19 cellular contexts compared by ENCODE assay signal in genomic region chr4:152316969-152317368, GRCh38.
DNase-seq lines count a peak whose midpoint lies in the region; ATAC-seq and TF ChIP-seq lines count a peak whose summit lies in the region.
"Had no signal": no experiment of that assay in that cellular context is flagged by ENCODE, and none has a peak within 500 bp of the region (broad histone marks: within the 10 kb centered on the region; RNA-seq: fewer than 3 reads in every experiment).

No MANE protein-coding gene starts in this region.

- H3K27ac Mint-ChIP-seq in chondrocyte (ENCODE audit: unreplicated experiment) = no peak overlapping the region
- H3K27ac Mint-ChIP-seq: effector memory CD8-positive, alpha-beta T cell; natural killer cell; T-helper 17 cell had no signal

- no peak overlapping the region for H3K18ac ChIP-seq in IMR-90 (ENCODE audit: low read depth, low read length)

- H3K4ac ChIP-seq in IMR-90 (ENCODE audit: low read depth, low read length) = no peak overlapping the region

- H4K91ac ChIP-seq in IMR-90 (ENCODE audit: insufficient read depth, low read depth, low read length) = no peak overlapping the region

- CTCF ChIA-PET in IMR-90 (lab: Yijun Ruan, JAX) = no interaction called here

- no peak overlapping the region for H3K56ac ChIP-seq in IMR-90 (ENCODE audit: extremely low read depth, insufficient read depth, low read length)

- H3K4me1 Mint-ChIP-seq in chondrocyte (ENCODE audit: low read depth) = peaks cover 11% of the 10 kb centered on the region
- H3K4me1 Mint-ChIP-seq: natural killer cell had no signal

- peak; percentile 29; the same call in 1 of the 2 replicates for ATAC-seq in IMR-90 (ENCODE audit: low read depth)
- ATAC-seq in GM21367 (IDR thresholded peaks at IDR 0.05; ENCODE audit: unreplicated experiment) = no peak
- ATAC-seq in HG02970 (IDR thresholded peaks at IDR 0.05; ENCODE audit: low FRiP score, unreplicated experiment) = no peak
- ATAC-seq: effector memory CD8-positive, alpha-beta T cell; natural killer cell; T-helper 17 cell had no signal

- H3K36me3 Mint-ChIP-seq in chondrocyte (ENCODE audit: low read depth) = peaks cover 5% of the 10 kb centered on the region

- H3K9me1 ChIP-seq in IMR-90 (ENCODE audit: insufficient read depth, low read length) = no peaks in the 10 kb centered on the region

- no peak overlapping the region for H2AK9ac ChIP-seq in IMR-90 (replicated peaks; ENCODE audit: low read depth, low read length, poor library complexity)

- TF ChIP-seq CTCF in AG09319 (IDR thresholded peaks at IDR 0.05; ENCODE audit: low read depth, low read length) (no peak), IMR-90 (conservative IDR thresholded peaks at IDR 0.05; ENCODE audit: low read depth, low read length) (no peak), chondrocyte (IDR thresholded peaks at IDR 0.05) (no peak)

- no peak overlapping the region for H4K8ac ChIP-seq in IMR-90 (ENCODE audit: low read depth in 2 of 2, low read length in 2 of 2)

- H3K27me3 Mint-ChIP-seq in chondrocyte (ENCODE audit: low read depth) = peaks cover 8% of the 10 kb centered on the region
- H3K27me3 Mint-ChIP-seq: effector memory CD8-positive, alpha-beta T cell; T-helper 17 cell had no signal

- H4K20me1 ChIP-seq in IMR-90 (ENCODE audit: insufficient read depth, low read length) = peaks cover 3% of the 10 kb centered on the region; the same call in 1 of the 2 replicates

- H2BK5ac ChIP-seq in IMR-90 (ENCODE audit: low read depth, low read length, poor library complexity, severe bottlenecking) = no peak overlapping the region

- no peak for TF ChIP-seq POLR2A in IMR-90 (IDR thresholded peaks at IDR 0.05; ENCODE audit: low read depth, low read length)

- POLR2A ChIA-PET in IMR-90 (lab: Charles Lee; ENCODE audit: unreplicated experiment) = no interaction called here

- WGBS in IMR-90 (ENCODE audit: extremely low coverage in 2 of 2, insufficient read length in 1 of 2), 2 experiments = no CpG with 5 or more reads among the region's 3 CpGs

- in situ Hi-C loops in IMR-90 (cut with MboI; ENCODE audit: low sequenced_read_pairs) = no loop called here

- no peak overlapping the region for H2AK5ac ChIP-seq in IMR-90 (ENCODE audit: low read depth, low read length)

- H4K5ac ChIP-seq in IMR-90 (ENCODE audit: low read depth, low read length) = no peak overlapping the region

- H3K14ac ChIP-seq in IMR-90 (replicated peaks; ENCODE audit: low read depth, low read length) = no peak overlapping the region

- no peak overlapping the region for H3K4me3 ChIP-seq in IMR-90 (ENCODE audit: insufficient read depth, low read depth, low read length)
- H3K4me3 ChIP-seq: gastrocnemius medialis, psoas muscle, stomach had no signal

- no peak overlapping the region for H3K27ac ChIP-seq in IMR-90 (ENCODE audit: insufficient read depth, low read length)
- H3K27ac ChIP-seq: gastrocnemius medialis, psoas muscle, stomach had no signal

- H3K27me3 ChIP-seq in IMR-90 (ENCODE audit: control insufficient read depth, insufficient read depth, low read length) = 0 out of 2 replicates have a peak, but pooled peaks cover 2% of the 10 kb centered on the region
- H3K27me3 ChIP-seq: gastrocnemius medialis, stomach had no signal

- TF ChIP-seq RAD21 in IMR-90 (IDR thresholded peaks at IDR 0.05; ENCODE audit: low read length) = no peak

- 0 out of 2 replicates have a peak, but pooled peaks cover 2% of the 10 kb centered on the region for H3K4me1 ChIP-seq in IMR-90 (ENCODE audit: control insufficient read depth, insufficient read depth, low read length)

- no peak overlapping the region for H2BK20ac ChIP-seq in IMR-90 (ENCODE audit: low read depth, low read length)

- no TSS peak for BruUV-seq in IMR-90 (replicated peaks; lab: Mats Ljungman, UMichigan)

- H3K4me2 ChIP-seq in IMR-90 (ENCODE audit: low read depth, low read length) = no peak overlapping the region

- H3K9me3 Mint-ChIP-seq in chondrocyte (ENCODE audit: low read depth) = no peaks in the 10 kb centered on the region
- H3K9me3 Mint-ChIP-seq: effector memory CD8-positive, alpha-beta T cell; natural killer cell had no signal

- intact Hi-C loops in IMR-90 (cut with micrococcal nuclease) = loop anchor here (5.0 kb wide), 1 partner anchor 35 kb away; no protein-coding TSS in a partner anchor

- dilution Hi-C loops in IMR-90 (cut with HindIII; ENCODE audit: low sequenced_read_pairs, unreplicated experiment) = no loop called here

- no peak overlapping the region for H3K23ac ChIP-seq in IMR-90 (ENCODE audit: low read depth, low read length)

- no peak overlapping the region for H2AFZ ChIP-seq in IMR-90 (replicated peaks; ENCODE audit: low read length, poor library complexity)

- no peaks in the 10 kb centered on the region for H3K36me3 ChIP-seq in IMR-90 (ENCODE audit: control insufficient read depth, insufficient read depth, low read length)

- DNase-seq in AG09319 (ENCODE audit: extremely low read depth, low read depth) = peak; percentile 49
- peak; percentile 71 for DNase-seq in IMR-90
- peak; percentile 48 for DNase-seq in amniotic stem cell (lab: John Stamatoyannopoulos, UW)
- DNase-seq in glomerular visceral epithelial cell (ENCODE audit: extremely low spot score) = peak; percentile 5
- DNase-seq in chondrocyte (ENCODE audit: low spot score) = no peak
- no peak for DNase-seq in stimulated activated CD4-positive, alpha-beta T cell treated with anti-CD3 and anti-CD28 coated beads, Interleukin-12 subunit alpha, Interleukin-12 subunit beta, amount 100 ng/mL, for 4 hours
- DNase-seq: activated naive CD4-positive, alpha-beta T cell; effector memory CD8-positive, alpha-beta T cell; gastrocnemius medialis; KBM-7; natural killer cell; NCI-H1417 treated with DMSO at 0.1 percent for 48 hours; NCI-H82; psoas muscle; RPMI8226; stomach; T-helper 17 cell had no signal

- H3K9ac ChIP-seq in IMR-90 (ENCODE audit: low read depth, low read length) = no peak overlapping the region

- no peaks in the 10 kb centered on the region for H3K79me1 ChIP-seq in IMR-90 (ENCODE audit: low read depth in 1 of 2, low read length in 2 of 2)

- H3K9me3 ChIP-seq in IMR-90 (ENCODE audit: control insufficient read depth, insufficient read depth, low read length) = no peaks in the 10 kb centered on the region
- H3K9me3 ChIP-seq: gastrocnemius medialis, psoas muscle, stomach had no signal

- no peak overlapping the region for H2BK15ac ChIP-seq in IMR-90 (ENCODE audit: low read depth, low read length)

- no peak overlapping the region for H2BK120ac ChIP-seq in IMR-90 (ENCODE audit: low read depth, low read length)

- no peak overlapping the region for H3K4me3 Mint-ChIP-seq in chondrocyte (ENCODE audit: unreplicated experiment)
- H3K4me3 Mint-ChIP-seq: effector memory CD8-positive, alpha-beta T cell; natural killer cell; T-helper 17 cell had no signal

TF ChIP-seq in IMR-90, 13 proteins besides CTCF, POLR2A, EP300 and RAD21:
- TF ChIP-seq RCOR1 (IDR thresholded peaks at IDR 0.05; ENCODE audit: insufficient replicate concordance, low read length) (no peak), MXI1 (IDR thresholded peaks at IDR 0.05; ENCODE audit: borderline replicate concordance, low read depth, low read length) (no peak), CHD1 (IDR thresholded peaks at IDR 0.05; ENCODE audit: low read depth, low read length) (no peak), NFE2L2 (IDR thresholded peaks at IDR 0.05; ENCODE audit: low read depth, low read length) (no peak), ELK1 (IDR thresholded peaks at IDR 0.05; ENCODE audit: borderline replicate concordance, low read depth, low read length) (no peak), MAZ (IDR thresholded peaks at IDR 0.05; ENCODE audit: borderline replicate concordance, low read depth, low read length) (no peak), FOS (IDR thresholded peaks at IDR 0.05; ENCODE audit: low read depth, low read length) (no peak), SMC3 (IDR thresholded peaks at IDR 0.05; ENCODE audit: low read depth, low read length) (no peak), MAFK (IDR thresholded peaks at IDR 0.05; ENCODE audit: low read depth, low read length) (no peak), RFX5 (IDR thresholded peaks at IDR 0.05; ENCODE audit: low read depth, low read length) (no peak), CEBPB (IDR thresholded peaks at IDR 0.05; ENCODE audit: low read depth, low read length) (no peak), BHLHE40 (IDR thresholded peaks at IDR 0.05; ENCODE audit: low read depth, low read length) (no peak)
- TF ChIP-seq, protein P1, sequence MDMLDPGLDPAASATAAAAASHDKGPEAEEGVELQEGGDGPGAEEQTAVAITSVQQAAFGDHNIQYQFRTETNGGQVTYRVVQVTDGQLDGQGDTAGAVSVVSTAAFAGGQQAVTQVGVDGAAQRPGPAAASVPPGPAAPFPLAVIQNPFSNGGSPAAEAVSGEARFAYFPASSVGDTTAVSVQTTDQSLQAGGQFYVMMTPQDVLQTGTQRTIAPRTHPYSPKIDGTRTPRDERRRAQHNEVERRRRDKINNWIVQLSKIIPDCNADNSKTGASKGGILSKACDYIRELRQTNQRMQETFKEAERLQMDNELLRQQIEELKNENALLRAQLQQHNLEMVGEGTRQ (IDR thresholded peaks at IDR 0.05; ENCODE audit: low read depth, low read length) = no peak

Comparison
In these comparisons a context has a peak if more than half of its experiments do, and no peak if none do; other contexts are left out.
1. DNase-seq: peak in AG09319 (single experiment), IMR-90 (single experiment), amniotic stem cell (single experiment) and glomerular visceral epithelial cell (single experiment); none in chondrocyte (single experiment) and stimulated activated CD4-positive, alpha-beta T cell treated with anti-CD3 and anti-CD28 coated beads, Interleukin-12 subunit alpha, Interleukin-12 subunit beta, amount 100 ng/mL, for 4 hours (single experiment).